Comparison of ENCODE assay signal across 11 cellular contexts in genomic region chr2:174117951-174118930, GRCh38.
DNase-seq lines count a peak whose midpoint lies in the region; ATAC-seq and TF ChIP-seq lines count a peak whose summit lies in the region.
"Had no signal": no experiment of that assay in that cellular context is flagged by ENCODE, and none has a peak within 500 bp of the region (broad histone marks: within the 10 kb centered on the region; RNA-seq: fewer than 3 reads in every experiment).

No MANE protein-coding gene starts in this region.

- H3K9me3 Mint-ChIP-seq in naive thymus-derived CD4-positive, alpha-beta T cell: no peaks in the 10 kb centered on the region
- H3K9me3 Mint-ChIP-seq: brain had no signal

- no peaks in the 10 kb centered on the region for H3K27me3 ChIP-seq in iPS-20b (ENCODE audit: insufficient read depth, low read length)
- H3K27me3 ChIP-seq in naive thymus-derived CD4-positive, alpha-beta T cell (ENCODE audit: control insufficient read depth in 2 of 2, insufficient read depth in 2 of 2, low read length in 2 of 2): no peaks in the 10 kb centered on the region
- H3K27me3 ChIP-seq: BE2C had no signal

- no peak for TF ChIP-seq CTCF in AG04449 (IDR thresholded peaks at IDR 0.05; ENCODE audit: insufficient read depth, low read length, missing control alignments)

- H3K4me3 Mint-ChIP-seq in naive thymus-derived CD4-positive, alpha-beta T cell: no peak overlapping the region
- H3K4me3 Mint-ChIP-seq: brain had no signal

- DNase-seq in AG04449 (ENCODE audit: low read depth, low spot score) (peak; percentile 56), HT1080 (ENCODE audit: low read depth) (peak; percentile 83), amniotic stem cell (lab: John Stamatoyannopoulos, UW) (peak; percentile 65)
- DNase-seq in naive thymus-derived CD4-positive, alpha-beta T cell: no peak
- DNase-seq: BE2C had no signal

- H3K36me3 Mint-ChIP-seq in naive thymus-derived CD4-positive, alpha-beta T cell: peaks cover 0 to 42% (median 15%) of the 10 kb centered on the region in 5 donors

- POLR2A ChIA-PET in AG04449 (lab: Yijun Ruan, JAX): interaction anchor here (1.0 kb wide), 1 partner anchor 130 kb away, joined by 3 read pairs; the partner anchor contains the start of gene OLA1
- POLR2A ChIA-PET in naive thymus-derived CD4-positive, alpha-beta T cell (lab: Charles Lee): interaction anchor here (0.7 kb wide), 1 partner anchor 982 kb away, joined by 3 read pairs; no protein-coding TSS in a partner anchor

- H3K27me3 Mint-ChIP-seq in naive thymus-derived CD4-positive, alpha-beta T cell: no peaks in the 10 kb centered on the region
- H3K27me3 Mint-ChIP-seq: brain had no signal

- H3K9me3 ChIP-seq in iPS-20b (ENCODE audit: insufficient read depth, low read depth, low read length): no peaks in the 10 kb centered on the region
- H3K9me3 ChIP-seq in naive thymus-derived CD4-positive, alpha-beta T cell (ENCODE audit: control insufficient read depth in 2 of 3, low read length in 3 of 3): no peaks in the 10 kb centered on the region
- H3K9me3 ChIP-seq: BE2C, prostate gland had no signal

- H3K4me3 ChIP-seq in AG04449 (ENCODE audit: low read depth, low read length) (no peak overlapping the region), iPS-20b (ENCODE audit: low read length) (no peak overlapping the region)
- no peak overlapping the region for H3K4me3 ChIP-seq in naive thymus-derived CD4-positive, alpha-beta T cell (ENCODE audit: low read length)
- H3K4me3 ChIP-seq: prostate gland had no signal

- peaks cover 72% of the 10 kb centered on the region for H3K4me1 ChIP-seq in iPS-20b (ENCODE audit: insufficient read depth, low read length)
- no peaks in the 10 kb centered on the region for H3K4me1 ChIP-seq in naive thymus-derived CD4-positive, alpha-beta T cell (ENCODE audit: control insufficient read depth in 2 of 2, insufficient read depth in 2 of 2, low read length in 2 of 2)
- H3K4me1 ChIP-seq: BE2C, prostate gland had no signal

- H3K9ac ChIP-seq in iPS-20b (ENCODE audit: low read depth, low read length): peak overlapping the region; percentile 3; the same call in 1 of the 2 replicates

- H3K27ac Mint-ChIP-seq in naive thymus-derived CD4-positive, alpha-beta T cell: no peak overlapping the region

- ATAC-seq in GM18861 (IDR thresholded peaks at IDR 0.05; ENCODE audit: unreplicated experiment) (no peak), GM19455 (IDR thresholded peaks at IDR 0.05; ENCODE audit: unreplicated experiment) (no peak), HG03039 (IDR thresholded peaks at IDR 0.05; ENCODE audit: unreplicated experiment) (no peak)
- ATAC-seq in naive thymus-derived CD4-positive, alpha-beta T cell: no peak

- H3K4me1 Mint-ChIP-seq in naive thymus-derived CD4-positive, alpha-beta T cell: peaks cover 0 to 3% (median 0%) of the 10 kb centered on the region in 7 donors

- H3K36me3 ChIP-seq in iPS-20b (ENCODE audit: insufficient read depth, low read depth, low read length): no peaks in the 10 kb centered on the region
- no peaks in the 10 kb centered on the region for H3K36me3 ChIP-seq in naive thymus-derived CD4-positive, alpha-beta T cell (ENCODE audit: control insufficient read depth in 2 of 3, insufficient read depth in 3 of 3, low read length in 3 of 3)
- H3K36me3 ChIP-seq: BE2C, prostate gland had no signal

- CTCF ChIA-PET in AG04449 (lab: Yijun Ruan, JAX): interaction anchor here (1.6 kb wide), 1 partner anchor 131 kb away, joined by 4 read pairs; the partner anchor contains the start of gene OLA1
- CTCF ChIA-PET in naive thymus-derived CD4-positive, alpha-beta T cell (lab: Charles Lee): no interaction called here

- peak overlapping the region; percentile 8 for H3K27ac ChIP-seq in iPS-20b (ENCODE audit: low read length)
- H3K27ac ChIP-seq in naive thymus-derived CD4-positive, alpha-beta T cell (ENCODE audit: low read depth, low read length): no peak overlapping the region
- H3K27ac ChIP-seq: prostate gland had no signal

- intact Hi-C loops in naive thymus-derived CD4-positive, alpha-beta T cell (cut with micrococcal nuclease): no loop called here

Comparison
In these comparisons a context has a peak if more than half of its experiments do, and no peak if none do; other contexts are left out.
1. DNase-seq: peak in AG04449 (single experiment), HT1080 (single experiment) and amniotic stem cell (single experiment); none in naive thymus-derived CD4-positive, alpha-beta T cell (0 of 9).